Comparison of ENCODE assay signal across 1 cellular context in genomic region chr22:38712496-38713207, GRCh38.
TF ChIP-seq lines count a peak whose summit lies in the region.

No MANE protein-coding gene starts in this region.

TF ChIP-seq in H1, 55 proteins besides CTCF, POLR2A, EP300 and RAD21:
- TF ChIP-seq KDM4A (IDR thresholded peaks at IDR 0.05; ENCODE audit: low read depth, low read length, severe bottlenecking) = no peak
- TF ChIP-seq FOSL1 (IDR thresholded peaks at IDR 0.05; ENCODE audit: insufficient read depth, low read depth, low read length) = no peak
- TF ChIP-seq JUN (IDR thresholded peaks at IDR 0.05; ENCODE audit: low read depth, low read length) = no peak
- TF ChIP-seq HDAC2 (IDR thresholded peaks at IDR 0.05; ENCODE audit: borderline replicate concordance in 1 of 2, low read depth in 2 of 2, low read length in 2 of 2) = no peak
- TF ChIP-seq SP4 (IDR thresholded peaks at IDR 0.05; ENCODE audit: low read length) = no peak
- no peak for TF ChIP-seq BACH1 (IDR thresholded peaks at IDR 0.05; ENCODE audit: low read length)
- TF ChIP-seq RNF2 (IDR thresholded peaks at IDR 0.05; ENCODE audit: borderline replicate concordance, low read depth, low read length, missing control alignments, poor library complexity, severe bottlenecking) = no peak
- TF ChIP-seq SIRT6 (IDR thresholded peaks at IDR 0.05; ENCODE audit: low read length) = no peak
- no peak for TF ChIP-seq TEAD4 (IDR thresholded peaks at IDR 0.05; ENCODE audit: low read depth, low read length)
- TF ChIP-seq ASH2L (IDR thresholded peaks at IDR 0.05; ENCODE audit: low read length) = no peak
- no peak for TF ChIP-seq SP1 (IDR thresholded peaks at IDR 0.05; ENCODE audit: low read depth, low read length)
- no peak for TF ChIP-seq BRCA1 (IDR thresholded peaks at IDR 0.05; ENCODE audit: low read depth, low read length)
- no peak for TF ChIP-seq EGR1 (IDR thresholded peaks at IDR 0.05; ENCODE audit: borderline replicate concordance, low read depth, low read length)
- no peak for TF ChIP-seq CBX5 (IDR thresholded peaks at IDR 0.05; ENCODE audit: low read depth, low read length)
- no peak for TF ChIP-seq SP2 (IDR thresholded peaks at IDR 0.05; ENCODE audit: low read length)
TF ChIP-seq in H1: peak in this region for 0.
